16 cellular contexts compared by ENCODE assay signal in genomic region chr6:113362542-113363430, GRCh38.
DNase-seq lines count a peak whose midpoint lies in the region; ATAC-seq, FAIRE-seq and TF ChIP-seq lines count a peak whose summit lies in the region.
"Had no signal": no experiment of that assay in that cellular context is flagged by ENCODE, and none has a peak within 500 bp of the region (broad histone marks: within the 10 kb centered on the region; RNA-seq: fewer than 3 reads in every experiment).

No MANE protein-coding gene starts in this region.

- TF ChIP-seq CTCF in Calu3 (IDR thresholded peaks at IDR 0.05; ENCODE audit: unreplicated experiment) (no peak), astrocyte of the spinal cord (IDR thresholded peaks at IDR 0.05; ENCODE audit: low read depth, low read length) (no peak), mesothelial cell of epicardium (IDR thresholded peaks at IDR 0.05; ENCODE audit: unreplicated experiment) (no peak)

- no TSS peak for BruUV-seq in Calu3 (replicated peaks; lab: Mats Ljungman, UMichigan)

- no peak for DNase-seq in Calu3
- peak; percentile 21 for DNase-seq in NCI-H2029 (lab: John Stamatoyannopoulos, UW)
- DNase-seq in astrocyte of the spinal cord (ENCODE audit: low read depth, low spot score): peak; percentile 51
- DNase-seq in mesothelial cell of epicardium (ENCODE audit: low spot score in 2 of 2, unreplicated experiment in 2 of 2): no peak
- DNase-seq in frontal cortex (ENCODE audit: low spot score in 2 of 2): no peak
- no peak for DNase-seq in SW 1271 (lab: John Stamatoyannopoulos, UW)
- no peak for DNase-seq in T-helper 9 cell
- DNase-seq: activated naive CD4-positive, alpha-beta T cell treated with anti-CD3 and anti-CD28 coated beads, Interleukin-2, amount 50 U/mL, for 16 hours; AML-193; cortex of kidney; left ventricle myocardium superior; NCI-H187 treated with DMSO at 0.1 percent for 48 hours; Peyer's patch; stimulated activated CD4-positive, alpha-beta T cell treated with anti-CD3 and anti-CD28 coated beads, Interleukin-2, amount 100 ng/mL, for 48 hours; stimulated activated naive B cell treated with anti-CD40 and anti-IgM and Interleukin-4, amounts not matched to agents 10 μg/mL and 1 μg/mL and 100 μg/mL, for 72 hours had no signal

- CTCF ChIA-PET in Calu3 (lab: Charles Lee): interaction anchor here (0.6 kb wide), 3 partner anchors 336 to 496 kb away, joined by 3 to 11 read pairs (median 4); no protein-coding TSS in a partner anchor

- no peaks in the 10 kb centered on the region for H3K9me3 Mint-ChIP-seq in Calu3 (ENCODE audit: low read depth, unreplicated experiment)
- no peaks in the 10 kb centered on the region for H3K9me3 Mint-ChIP-seq in mesothelial cell of epicardium
- H3K9me3 Mint-ChIP-seq: stimulated activated naive B cell treated with anti-CD40 and anti-IgM and Interleukin-4, amounts not matched to agents 10 μg/mL and 1 μg/mL and 100 μg/mL, for 72 hours had no signal

- FAIRE-seq in frontal cortex (lab: Jason Lieb, UNC): no peak

- no peak overlapping the region for H3K4me3 ChIP-seq in astrocyte of the spinal cord (ENCODE audit: low read depth, low read length)
- H3K4me3 ChIP-seq: Peyer's patch had no signal

- ATAC-seq in HG02885 (IDR thresholded peaks at IDR 0.05; ENCODE audit: poor library complexity, unreplicated experiment): no peak
- ATAC-seq: left ventricle myocardium superior had no signal

- no peaks in the 10 kb centered on the region for H3K27me3 Mint-ChIP-seq in Calu3 (ENCODE audit: unreplicated experiment)
- no peaks in the 10 kb centered on the region for H3K27me3 Mint-ChIP-seq in mesothelial cell of epicardium (ENCODE audit: low read depth)

- intact Hi-C loops in Calu3 (cut with micrococcal nuclease; ENCODE audit: unreplicated experiment): loop anchor here (2.0 to 5.0 kb wide), 3 partner anchors 50 to 496 kb away; no protein-coding TSS in a partner anchor

- H3K27ac Mint-ChIP-seq in Calu3 (ENCODE audit: unreplicated experiment) (peak overlapping the region; percentile 34), mesothelial cell of epicardium (peak overlapping the region; percentile 4)
- H3K27ac Mint-ChIP-seq: stimulated activated naive B cell treated with anti-CD40 and anti-IgM and Interleukin-4, amounts not matched to agents 10 μg/mL and 1 μg/mL and 100 μg/mL, for 72 hours had no signal

- peaks cover 4% of the 10 kb centered on the region for H3K36me3 Mint-ChIP-seq in Calu3 (ENCODE audit: insufficient read depth, unreplicated experiment)
- no peaks in the 10 kb centered on the region for H3K36me3 Mint-ChIP-seq in mesothelial cell of epicardium
- H3K36me3 Mint-ChIP-seq: stimulated activated naive B cell treated with anti-CD40 and anti-IgM and Interleukin-4, amounts not matched to agents 10 μg/mL and 1 μg/mL and 100 μg/mL, for 72 hours had no signal

- H3K4me1 Mint-ChIP-seq in Calu3 (ENCODE audit: low read depth, unreplicated experiment): peaks cover 49% of the 10 kb centered on the region
- peaks cover 24% of the 10 kb centered on the region for H3K4me1 Mint-ChIP-seq in mesothelial cell of epicardium

- H3K4me3 Mint-ChIP-seq in Calu3 (ENCODE audit: low read depth, unreplicated experiment): no peak overlapping the region
- H3K4me3 Mint-ChIP-seq in mesothelial cell of epicardium: no peak overlapping the region
- H3K4me3 Mint-ChIP-seq: stimulated activated naive B cell treated with anti-CD40 and anti-IgM and Interleukin-4, amounts not matched to agents 10 μg/mL and 1 μg/mL and 100 μg/mL, for 72 hours had no signal

- in situ Hi-C loops in astrocyte of the spinal cord (cut with HindIII; ENCODE audit: low sequenced_read_pairs): no loop called here

Comparison
In these comparisons a context has a peak if more than half of its experiments do, and no peak if none do; other contexts are left out.
1. DNase-seq: peak in NCI-H2029 (single experiment) and astrocyte of the spinal cord (single experiment); none in Calu3 (single experiment), mesothelial cell of epicardium (0 of 2), frontal cortex (0 of 2), SW 1271 (0 of 2) and T-helper 9 cell (single experiment).